Comparison of ENCODE assay signal across 16 cellular contexts in the genomic region with DNA sequence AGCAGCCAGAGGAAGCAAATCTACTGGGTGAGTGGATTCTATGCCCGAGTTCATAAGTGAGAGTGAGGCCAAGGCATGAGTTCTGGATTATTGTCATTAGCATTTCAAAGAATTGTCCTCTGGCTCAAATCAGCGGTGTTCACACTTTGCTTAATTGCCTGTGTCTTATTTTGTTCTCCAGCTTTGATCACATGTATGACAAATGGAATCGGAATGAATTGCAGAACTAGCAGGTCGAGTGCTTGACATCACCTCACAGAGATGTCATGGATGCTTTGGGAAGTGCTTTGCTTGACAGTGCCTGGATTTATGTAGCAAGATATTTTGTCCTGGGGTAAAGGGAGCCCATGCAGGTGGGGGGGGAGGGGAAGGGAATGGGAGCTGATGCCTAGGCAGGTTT.
"Had no signal": no experiment of that assay in that cellular context is flagged by ENCODE, and none has a peak within 500 bp of the region (broad histone marks: within the 10 kb centered on the region; RNA-seq: fewer than 3 reads in every experiment).

No MANE protein-coding gene starts in this region.

- H3K4me1 ChIP-seq: colonic mucosa, esophagus muscularis mucosa, gastrocnemius medialis, psoas muscle, stomach had no signal

- H3K27me3 ChIP-seq: colonic mucosa, neutrophil had no signal

- H3K36me3 ChIP-seq: colonic mucosa, esophagus muscularis mucosa, gastrocnemius medialis, neutrophil, stomach had no signal

- H3K36me3 Mint-ChIP-seq: naive thymus-derived CD8-positive, alpha-beta T cell had no signal

- H3K27ac Mint-ChIP-seq: naive thymus-derived CD8-positive, alpha-beta T cell had no signal

- H3K4me1 Mint-ChIP-seq: naive thymus-derived CD8-positive, alpha-beta T cell had no signal

- DNase-seq: colonic mucosa; effector CD8-positive, alpha-beta T cell; gastrocnemius medialis; islet precursor cell; left colon; mucosa of descending colon; naive thymus-derived CD8-positive, alpha-beta T cell; psoas muscle; stimulated activated CD4-positive, alpha-beta T cell treated with anti-CD3 and anti-CD28 coated beads, Interleukin-12 subunit alpha, Interleukin-12 subunit beta, amount 100 ng/mL, for 4 hours; stimulated activated naive CD4-positive, alpha-beta T cell; stomach; substantia nigra had no signal

- H3K27ac ChIP-seq: colonic mucosa, esophagus muscularis mucosa, gastrocnemius medialis, neutrophil, psoas muscle, skin epidermis, stomach had no signal

- ATAC-seq: gastrocnemius medialis; left colon; mucosa of descending colon; naive thymus-derived CD8-positive, alpha-beta T cell; psoas muscle; sciatic nerve had no signal

- H3K4me3 Mint-ChIP-seq: naive thymus-derived CD8-positive, alpha-beta T cell had no signal

- H3K4me3 ChIP-seq: colonic mucosa, esophagus muscularis mucosa, gastrocnemius medialis, mucosa of descending colon, psoas muscle, skin epidermis, stomach had no signal
